In genomic region chr10:60820093-60820769, GRCh38 we compare ENCODE assay signal across 8 cellular contexts. TPM values are rescaled to one million over a fixed set of nuclear protein-coding genes. Genes with fewer than 3 reads are reported as not detected.
DNase-seq lines count a peak whose midpoint lies in the region; ATAC-seq and TF ChIP-seq lines count a peak whose summit lies in the region.

No MANE protein-coding gene starts in this region.

- in situ Hi-C loops in GM13976 (cut with MboI; ENCODE audit: low sequenced_read_pairs, unreplicated experiment), result loop anchor here (25.0 kb wide), 1 partner anchor 467 kb away; no protein-coding TSS in a partner anchor

- no peak overlapping the region for H3K4me3 ChIP-seq in BE2C (ENCODE audit: low read depth, low read length)
- no peak overlapping the region for H3K4me3 ChIP-seq in fibroblast of villous mesenchyme (ENCODE audit: low read depth, low read length)

- peak; percentile 51 for TF ChIP-seq CTCF in BE2C (IDR thresholded peaks at IDR 0.05; ENCODE audit: low read depth, low read length)
- TF ChIP-seq CTCF in fibroblast of villous mesenchyme (IDR thresholded peaks at IDR 0.05; ENCODE audit: insufficient read depth, low read depth, low read length), result peak; percentile 47
- no peak for TF ChIP-seq CTCF in GM13976 (IDR thresholded peaks at IDR 0.05; ENCODE audit: borderline replicate concordance, control extremely low read depth, extremely low read depth, insufficient read depth, missing control alignments)

- H3K36me3 ChIP-seq in BE2C, result no peaks in the 10 kb centered on the region

- peak; percentile 29 for ATAC-seq in GM19468 (IDR thresholded peaks at IDR 0.05; ENCODE audit: extremely low read depth, unreplicated experiment)

- no peaks in the 10 kb centered on the region for H3K27me3 ChIP-seq in BE2C

- H3K4me1 ChIP-seq in BE2C, result no peaks in the 10 kb centered on the region

- H3K9me3 ChIP-seq in BE2C, result no peaks in the 10 kb centered on the region

- no peak for DNase-seq in BE2C
- DNase-seq in M059J (ENCODE audit: low read depth), result peak; percentile 66
- peak; percentile 75 for DNase-seq in fibroblast of villous mesenchyme (ENCODE audit: low read depth)
- DNase-seq in DMS79 (lab: John Stamatoyannopoulos, UW), result no peak
- no peak for DNase-seq in GM13976 (ENCODE audit: low spot score)
- no peak for DNase-seq in NCI-H2227 treated with DMSO at 0.1 percent for 48 hours (lab: John Stamatoyannopoulos, UW)
- no peak for DNase-seq in NCI-H345 (lab: John Stamatoyannopoulos, UW)

RNA-seq across cellular contexts. Expression of gene CDK1, which starts 42.0 kb away (rescaled TPM):
- polyA plus RNA-seq in BE2C (2012; ENCODE audit: insufficient read depth, insufficient read length, low read depth), result 13.7 TPM
- total RNA-seq in M059J (2014; rRNA removed; shearing (Covaris generic)), result 151 and 191 TPM in 2 replicates
- 20.0 and 49.2 TPM in 2 replicates for total RNA-seq in fibroblast of villous mesenchyme

Comparison
In these comparisons a context has a peak if more than half of its experiments do, and no peak if none do; other contexts are left out.
1. DNase-seq: peak in M059J (single experiment) and fibroblast of villous mesenchyme (single experiment); none in BE2C (single experiment), DMS79 (single experiment), GM13976 (single experiment), NCI-H2227 treated with DMSO at 0.1 percent for 48 hours (single experiment) and NCI-H345 (single experiment).